In genomic region chr1:5938068-5938740, GRCh38 we compare ENCODE assay signal across 14 cellular contexts. TPM values are rescaled to one million over a fixed set of nuclear protein-coding genes. Genes with fewer than 3 reads are reported as not detected.
A peak's percentile ranks its signal among the peaks of the same experiment; 100 is the strongest.
DNase-seq lines count a peak whose midpoint lies in the region; ATAC-seq, FAIRE-seq and TF ChIP-seq lines count a peak whose summit lies in the region.
"Had no signal": no experiment of that assay in that cellular context is flagged by ENCODE, and none has a peak within 500 bp of the region (broad histone marks: within the 10 kb centered on the region; RNA-seq: fewer than 3 reads in every experiment).

No MANE protein-coding gene starts in this region.

- H3K4me3 ChIP-seq in fibroblast of mammary gland (ENCODE audit: control insufficient read depth, low read depth, low read length), result no peak overlapping the region
- H3K4me3 ChIP-seq in skeletal muscle satellite cell (ENCODE audit: low read length), result no peak overlapping the region
- no peak overlapping the region for H3K4me3 ChIP-seq in pancreas
- H3K4me3 ChIP-seq: BLaER1 treated with 17β-estradiol and CSF1 and Interleukin-3, amounts not matched to agents 10 nM and 100 nM had no signal

- no peak overlapping the region for H3K27ac ChIP-seq in pancreas
- H3K27ac ChIP-seq: BLaER1 treated with 17β-estradiol and CSF1 and Interleukin-3, amounts not matched to agents 10 nM and 100 nM had no signal

- TF ChIP-seq CTCF in fibroblast of mammary gland (conservative IDR thresholded peaks at IDR 0.05; ENCODE audit: control insufficient read depth, insufficient read depth, low read depth, low read length) (no peak), pancreas (IDR thresholded peaks at IDR 0.05) (no peak)

- H3K36me3 ChIP-seq in skeletal muscle satellite cell (ENCODE audit: insufficient read depth, low read length) (peaks cover under 1% of the 10 kb centered on the region), pancreas (no peaks in the 10 kb centered on the region)

- H3K9me3 ChIP-seq in skeletal muscle satellite cell (replicated peaks; ENCODE audit: low read length) (no peaks in the 10 kb centered on the region), pancreas (no peaks in the 10 kb centered on the region)

- H3K4me1 ChIP-seq in skeletal muscle satellite cell (ENCODE audit: control insufficient read depth, insufficient read depth, low read length), result peaks cover 13% of the 10 kb centered on the region
- H3K4me1 ChIP-seq in pancreas, result no peaks in the 10 kb centered on the region

- peak overlapping the region; percentile 39 for H3K4me2 ChIP-seq in skeletal muscle satellite cell (ENCODE audit: low read length)
- H3K4me2 ChIP-seq: BLaER1 treated with 17β-estradiol and CSF1 and Interleukin-3, amounts not matched to agents 10 nM and 100 nM had no signal

- FAIRE-seq in pancreas (lab: Jason Lieb, UNC), result no peak

- DNase-seq in AG20443 (ENCODE audit: low spot score), result peak; percentile 92
- peak; percentile 1 for DNase-seq in NCI-H128 (lab: John Stamatoyannopoulos, UW; ENCODE audit: unreplicated experiment)
- peak; percentile 40 for DNase-seq in fibroblast of mammary gland (ENCODE audit: low read depth)
- DNase-seq in cerebellar cortex (ENCODE audit: low spot score), result no peak
- no peak for DNase-seq in DMS114 treated with DMSO at 0.1 percent for 48 hours (lab: John Stamatoyannopoulos, UW; ENCODE audit: unreplicated experiment)
- no peak for DNase-seq in pancreas
- no peak for DNase-seq in stimulated activated naive CD4-positive, alpha-beta T cell treated with Interleukin-2 at 50 U/mL for 16 hours (lab: John Stamatoyannopoulos, UW)
- DNase-seq: activated CD4-positive, alpha-beta T cell treated with anti-CD3 and anti-CD28 coated beads for 4 hours; HCEC 1CT; NCI-H446 treated with DMSO at 0.1 percent for 48 hours had no signal

- intact Hi-C loops in pancreas (cut with DNase I), result no loop called here

- H3K9ac ChIP-seq in skeletal muscle satellite cell (ENCODE audit: low read depth, low read length), result no peak overlapping the region
- H3K9ac ChIP-seq: BLaER1 treated with 17β-estradiol and CSF1 and Interleukin-3, amounts not matched to agents 10 nM and 100 nM had no signal

- WGBS in pancreas, 2 donors, result 93 to 95% methylated on average over 21 of the region's 21 CpGs

- no peak for ATAC-seq in pancreas
- ATAC-seq: activated T-helper 17 cell treated with anti-CD3 and anti-CD28 coated beads, Interleukin-2, amount 50 U/mL, for 72 hours; Panc1 had no signal

- no peaks in the 10 kb centered on the region for H3K27me3 ChIP-seq in skeletal muscle satellite cell (ENCODE audit: control insufficient read depth, insufficient read depth, low read length)
- H3K27me3 ChIP-seq in pancreas, result no peaks in the 10 kb centered on the region
- H3K27me3 ChIP-seq: BLaER1 treated with 17β-estradiol and CSF1 and Interleukin-3, amounts not matched to agents 10 nM and 100 nM had no signal

RNA-seq across cellular contexts. Expression of gene NPHP4, which starts 54.0 kb away (rescaled TPM):
- 5.6 and 8.5 TPM in 2 replicates for total RNA-seq in skeletal muscle satellite cell (2012; rRNA removed)
- total RNA-seq in pancreas, result 1 to 10 TPM; 4.0 to 8.3 (median 4.8) TPM
- 1 to 10 TPM; 7.6 to 9.7 TPM for polyA plus RNA-seq in pancreas

Comparison
In these comparisons a context has a peak if more than half of its experiments do, and no peak if none do; other contexts are left out.
1. DNase-seq: peak in AG20443 (single experiment), NCI-H128 (single experiment) and fibroblast of mammary gland (single experiment); none in cerebellar cortex (single experiment), DMS114 treated with DMSO at 0.1 percent for 48 hours (single experiment), pancreas (0 of 6) and stimulated activated naive CD4-positive, alpha-beta T cell treated with Interleukin-2 at 50 U/mL for 16 hours (single experiment).